9 cellular contexts compared by ENCODE assay signal in genomic region chr6:25042599-25042936, GRCh38.
DNase-seq lines count a peak whose midpoint lies in the region; ATAC-seq and TF ChIP-seq lines count a peak whose summit lies in the region.
"Had no signal": no experiment of that assay in that cellular context is flagged by ENCODE, and none has a peak within 500 bp of the region (broad histone marks: within the 10 kb centered on the region; RNA-seq: fewer than 3 reads in every experiment).

No MANE protein-coding gene starts in this region.

- peak; percentile 19 to 26 for ATAC-seq in activated T-cell treated with anti-CD3 and anti-CD28 coated beads, Interleukin-2, amount 50 U/mL, for 4 hours
- ATAC-seq in HG02938 (IDR thresholded peaks at IDR 0.05; ENCODE audit: unreplicated experiment) (peak; percentile 27), HG02870 (IDR thresholded peaks at IDR 0.05; ENCODE audit: unreplicated experiment) (no peak)
- peak; percentile 66 for ATAC-seq in activated CD8-positive, alpha-beta T cell treated with anti-CD3 and anti-CD28 coated beads, Interleukin-2, amount 10 ng/mL, durations not matched to agents 7 days and 5 days
- ATAC-seq in stimulated activated effector memory CD8-positive, alpha-beta T cell treated with anti-CD3 and anti-CD28 coated beads, Interleukin-12 subunit alpha, Interleukin-12 subunit beta, amount 100 ng/mL, for 72 hours = peak; percentile 47

- peak overlapping the region; percentile 94 for H3K27ac Mint-ChIP-seq in activated CD8-positive, alpha-beta T cell treated with anti-CD3 and anti-CD28 coated beads, Interleukin-2, amount 10 ng/mL, durations not matched to agents 7 days and 5 days
- peak overlapping the region; percentile 99 for H3K27ac Mint-ChIP-seq in stimulated activated effector memory CD8-positive, alpha-beta T cell treated with anti-CD3 and anti-CD28 coated beads, Interleukin-12 subunit alpha, Interleukin-12 subunit beta, amount 100 ng/mL, for 72 hours
- H3K27ac Mint-ChIP-seq in nephron progenitor cell = no peak overlapping the region

- CTCF ChIA-PET in activated CD8-positive, alpha-beta T cell treated with anti-CD3 and anti-CD28 coated beads, Interleukin-2, amount 10 ng/mL, durations not matched to agents 7 days and 5 days (lab: Charles Lee) = interaction anchor here (0.7 to 7.6 kb wide), 15 partner anchors 8 to 187 kb away, joined by 3 to 85 read pairs (median 6); no protein-coding TSS in a partner anchor

- POLR2A ChIA-PET in activated CD8-positive, alpha-beta T cell treated with anti-CD3 and anti-CD28 coated beads, Interleukin-2, amount 10 ng/mL, durations not matched to agents 7 days and 5 days (lab: Charles Lee) = interaction anchor here (0.5 to 2.4 kb wide), 7 partner anchors 9 to 168 kb away, joined by 3 to 13 read pairs (median 6); no protein-coding TSS in a partner anchor

- TF ChIP-seq CTCF in nephron progenitor cell (IDR thresholded peaks at IDR 0.05) = no peak

- no peaks in the 10 kb centered on the region for H3K36me3 Mint-ChIP-seq in activated T-cell treated with anti-CD3 and anti-CD28 coated beads, Interleukin-2, amount 50 U/mL, for 4 hours (ENCODE audit: insufficient read depth)
- H3K36me3 Mint-ChIP-seq in activated CD8-positive, alpha-beta T cell treated with anti-CD3 and anti-CD28 coated beads, Interleukin-2, amount 10 ng/mL, durations not matched to agents 7 days and 5 days (ENCODE audit: low read depth) = peaks cover 16% of the 10 kb centered on the region
- peaks cover 25% of the 10 kb centered on the region for H3K36me3 Mint-ChIP-seq in stimulated activated effector memory CD8-positive, alpha-beta T cell treated with anti-CD3 and anti-CD28 coated beads, Interleukin-12 subunit alpha, Interleukin-12 subunit beta, amount 100 ng/mL, for 72 hours
- H3K36me3 Mint-ChIP-seq in nephron progenitor cell (ENCODE audit: low read depth) = no peaks in the 10 kb centered on the region

- DNase-seq in activated T-cell treated with anti-CD3 and anti-CD28 coated beads, Interleukin-2, amount 50 U/mL, for 4 hours = no peak
- DNase-seq in activated T-cell treated with anti-CD3 and anti-CD28 coated beads for 4 hours (no peak), nephron progenitor cell (no peak), SIG-M5 (lab: John Stamatoyannopoulos, UW) (no peak)
- peak; percentile 58 for DNase-seq in activated CD8-positive, alpha-beta T cell treated with anti-CD3 and anti-CD28 coated beads, Interleukin-2, amount 10 ng/mL, durations not matched to agents 7 days and 5 days
- peak in 1 of 2 donors; percentile 47 for DNase-seq in stimulated activated effector memory CD8-positive, alpha-beta T cell treated with anti-CD3 and anti-CD28 coated beads, Interleukin-12 subunit alpha, Interleukin-12 subunit beta, amount 100 ng/mL, for 72 hours (ENCODE audit: low spot score in 2 of 2)
- DNase-seq: NCI-H524 treated with DMSO at 0.1 percent for 48 hours had no signal

- H3K27me3 Mint-ChIP-seq in activated T-cell treated with anti-CD3 and anti-CD28 coated beads, Interleukin-2, amount 50 U/mL, for 4 hours (ENCODE audit: low read depth) = no peaks in the 10 kb centered on the region
- peaks cover 5% of the 10 kb centered on the region for H3K27me3 Mint-ChIP-seq in activated CD8-positive, alpha-beta T cell treated with anti-CD3 and anti-CD28 coated beads, Interleukin-2, amount 10 ng/mL, durations not matched to agents 7 days and 5 days (ENCODE audit: low read depth)
- H3K27me3 Mint-ChIP-seq in nephron progenitor cell (ENCODE audit: low read depth, poor library complexity) = peaks cover 13% of the 10 kb centered on the region

- H3K4me1 Mint-ChIP-seq in activated T-cell treated with anti-CD3 and anti-CD28 coated beads, Interleukin-2, amount 50 U/mL, for 4 hours (ENCODE audit: low read depth) = peaks cover 58% of the 10 kb centered on the region
- peaks cover 55% of the 10 kb centered on the region for H3K4me1 Mint-ChIP-seq in activated CD8-positive, alpha-beta T cell treated with anti-CD3 and anti-CD28 coated beads, Interleukin-2, amount 10 ng/mL, durations not matched to agents 7 days and 5 days (ENCODE audit: low read depth)
- H3K4me1 Mint-ChIP-seq in stimulated activated effector memory CD8-positive, alpha-beta T cell treated with anti-CD3 and anti-CD28 coated beads, Interleukin-12 subunit alpha, Interleukin-12 subunit beta, amount 100 ng/mL, for 72 hours = peaks cover 61% of the 10 kb centered on the region
- peaks cover 20% of the 10 kb centered on the region for H3K4me1 Mint-ChIP-seq in nephron progenitor cell

- H3K9me3 Mint-ChIP-seq in activated T-cell treated with anti-CD3 and anti-CD28 coated beads, Interleukin-2, amount 50 U/mL, for 4 hours = no peaks in the 10 kb centered on the region
- H3K9me3 Mint-ChIP-seq in activated CD8-positive, alpha-beta T cell treated with anti-CD3 and anti-CD28 coated beads, Interleukin-2, amount 10 ng/mL, durations not matched to agents 7 days and 5 days (ENCODE audit: insufficient read depth) = peaks cover 6% of the 10 kb centered on the region
- H3K9me3 Mint-ChIP-seq in stimulated activated effector memory CD8-positive, alpha-beta T cell treated with anti-CD3 and anti-CD28 coated beads, Interleukin-12 subunit alpha, Interleukin-12 subunit beta, amount 100 ng/mL, for 72 hours = no peaks in the 10 kb centered on the region
- H3K9me3 Mint-ChIP-seq in nephron progenitor cell = peaks cover 9% of the 10 kb centered on the region

- H3K4me3 Mint-ChIP-seq in activated T-cell treated with anti-CD3 and anti-CD28 coated beads, Interleukin-2, amount 50 U/mL, for 4 hours = peak overlapping the region; percentile 95
- H3K4me3 Mint-ChIP-seq in activated CD8-positive, alpha-beta T cell treated with anti-CD3 and anti-CD28 coated beads, Interleukin-2, amount 10 ng/mL, durations not matched to agents 7 days and 5 days = peak overlapping the region; percentile 92
- H3K4me3 Mint-ChIP-seq in stimulated activated effector memory CD8-positive, alpha-beta T cell treated with anti-CD3 and anti-CD28 coated beads, Interleukin-12 subunit alpha, Interleukin-12 subunit beta, amount 100 ng/mL, for 72 hours = peak overlapping the region; percentile 93
- H3K4me3 Mint-ChIP-seq in nephron progenitor cell = no peak overlapping the region
